In the genomic region with DNA sequence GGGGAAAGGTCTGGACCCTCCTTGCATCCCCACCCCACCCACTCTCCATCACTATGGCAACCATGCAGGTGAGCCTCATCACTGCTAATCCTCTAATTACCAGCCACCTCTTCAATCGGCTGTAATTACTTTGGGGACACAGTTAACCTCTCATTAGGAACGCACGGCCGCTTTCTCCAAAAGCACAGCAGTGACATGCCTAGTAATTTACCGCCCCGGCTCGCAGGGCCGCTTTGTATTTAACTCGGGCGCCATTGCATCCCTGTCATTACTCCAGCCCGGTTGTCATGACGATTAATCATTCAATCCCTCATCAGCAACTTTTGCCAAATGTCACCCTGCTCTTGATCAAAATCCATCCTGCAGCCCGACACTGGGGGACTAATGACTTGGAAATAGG, we compare ENCODE assay signal across 33 cellular contexts. TPM values are rescaled to one million over a fixed set of nuclear protein-coding genes. Genes with fewer than 3 reads are reported as not detected.
A peak's percentile ranks its signal among the peaks of the same experiment; 100 is the strongest.
DNase-seq lines count a peak whose midpoint lies in the region; ATAC-seq, FAIRE-seq and TF ChIP-seq lines count a peak whose summit lies in the region.
"Had no signal": no experiment of that assay in that cellular context is flagged by ENCODE, and none has a peak within 500 bp of the region (broad histone marks: within the 10 kb centered on the region; RNA-seq: fewer than 3 reads in every experiment).

No MANE protein-coding gene starts in this region.

- H3K9ac ChIP-seq in K562 (ENCODE audit: insufficient read depth in 1 of 2, low read depth in 2 of 2, low read length in 2 of 2), result no peak overlapping the region

- no peaks in the 10 kb centered on the region for H3K9me1 ChIP-seq in K562 (ENCODE audit: control insufficient read depth, insufficient read depth, low read length)

- no peak for TF ChIP-seq EP300 in K562 (IDR thresholded peaks at IDR 0.05; ENCODE audit: low read length)

- 0 out of 2 replicates have a peak, but pooled peaks cover 8% of the 10 kb centered on the region for H4K20me1 ChIP-seq in K562 (replicated peaks; ENCODE audit: control insufficient read depth, insufficient read depth, low read length)

- H3K27me3 ChIP-seq in K562 (ENCODE audit: control insufficient read depth in 2 of 2, insufficient read depth in 2 of 2, low read length in 2 of 2) (peaks cover 11 to 58% of the 10 kb centered on the region in 2 experiments), left ventricle myocardium inferior (ENCODE audit: low read depth) (peaks cover 13% of the 10 kb centered on the region)
- H3K27me3 ChIP-seq: BE2C, breast epithelium, ovary, Peyer's patch, SJSA1, vagina had no signal

- 2% methylated on average over 13 of the region's 13 CpGs for WGBS in K562 (ENCODE audit: insufficient coverage, low coverage, missing lambda C conversion rate)

- POLR2A ChIA-PET in K562 (lab: Yijun Ruan, JAX), result interaction anchor here (0.9 to 1.3 kb wide), 2 partner anchors 7 to 152 kb away, joined by 5 read pairs; no protein-coding TSS in a partner anchor

- BruUV-seq in K562 (replicated peaks; lab: Mats Ljungman, UMichigan), result no TSS peak

- no peak for TF ChIP-seq RAD21 in K562 (CRISPR knock-in tag; conservative IDR thresholded peaks at IDR 0.05 in 1 of 2, IDR thresholded peaks at IDR 0.05 in 1 of 2)

- in situ Hi-C loops in K562 (cut with MboI), result no loop called here

- H3K27ac ChIP-seq in 22Rv1 (peak overlapping the region; percentile 91), K562 (ENCODE audit: extremely low read depth, low read depth, low read length) (no peak overlapping the region), left ventricle myocardium inferior (replicated peaks) (no peak overlapping the region)
- H3K27ac ChIP-seq: breast epithelium, coronary artery, foreskin keratinocyte, left lung, ovary, Peyer's patch, SJSA1, thoracic aorta, vagina had no signal

- H3K36me3 ChIP-seq in K562 (ENCODE audit: control insufficient read depth, insufficient read depth, low read length), result no peaks in the 10 kb centered on the region
- H3K36me3 ChIP-seq in left ventricle myocardium inferior, result no peaks in the 10 kb centered on the region
- H3K36me3 ChIP-seq: BE2C, breast epithelium, left lung, ovary, Peyer's patch, SJSA1, thoracic aorta, vagina had no signal

- no peak overlapping the region for H2AFZ ChIP-seq in K562 (ENCODE audit: low read depth, low read length)

- TF ChIP-seq POLR2A in K562 (conservative IDR thresholded peaks at IDR 0.05), result no peak

- no peaks in the 10 kb centered on the region for H3K9me3 ChIP-seq in K562 (replicated peaks; ENCODE audit: control insufficient read depth, insufficient read depth, low read depth, low read length)
- peaks cover under 1% of the 10 kb centered on the region for H3K9me3 ChIP-seq in left ventricle myocardium inferior (replicated peaks)
- H3K9me3 ChIP-seq: BE2C, breast epithelium, left lung, ovary, Peyer's patch, SJSA1, thoracic aorta, vagina had no signal

- no peaks in the 10 kb centered on the region for H3K79me2 ChIP-seq in K562 (ENCODE audit: control insufficient read depth, insufficient read depth, low read length)

- intact Hi-C loops in K562 (cut with micrococcal nuclease) (no loop called here), left ventricle myocardium inferior (cut with micrococcal nuclease) (no loop called here)

- no peak for ATAC-seq in K562
- ATAC-seq: activated CD8-positive, alpha-beta T cell treated with anti-CD3 and anti-CD28 coated beads, Interleukin-2, amount 10 ng/mL, durations not matched to agents 7 days and 5 days; esophagus mucosa; foreskin keratinocyte; GM12878; left lung; naive thymus-derived CD4-positive, alpha-beta T cell; right cardiac atrium; T-cell had no signal

- FAIRE-seq in K562 (lab: Jason Lieb, UNC) (no peak), RCC 7860 (lab: Jason Lieb, UNC) (no peak)
- FAIRE-seq: GM12878, H54 had no signal

- CTCF ChIA-PET in K562 (lab: Yijun Ruan, JAX; ENCODE audit: low intra/inter-chr PET ratio), result no interaction called here

- no peak for TF ChIP-seq CTCF in 22Rv1 (IDR thresholded peaks at IDR 0.05)
- TF ChIP-seq CTCF in K562 (IDR thresholded peaks at IDR 0.05 in 2 of 3, conservative IDR thresholded peaks at IDR 0.05 in 1 of 3; ENCODE audit: insufficient read depth in 2 of 3, low read depth in 1 of 3, low read length in 3 of 3), result no peak
- no peak for TF ChIP-seq CTCF in left ventricle myocardium inferior (IDR thresholded peaks at IDR 0.05; ENCODE audit: borderline replicate concordance)

- DNase-seq in NCI-H1105 treated with DMSO at 0.1 percent for 48 hours (lab: John Stamatoyannopoulos, UW), result peak; percentile 98
- DNase-seq in NCI-H2227 (lab: John Stamatoyannopoulos, UW; ENCODE audit: unreplicated experiment), result peak; percentile 87
- DNase-seq in K562 (ENCODE audit: extremely low read depth in 1 of 4, low spot score in 3 of 4), result no peak
- DNase-seq in stimulated activated CD4-positive, alpha-beta T cell treated with anti-CD3 and anti-CD28 coated beads, Interleukin-4, amount 100 ng/mL, for 4 hours, result no peak
- DNase-seq in left ventricle myocardium inferior, result no peak
- DNase-seq in activated effector memory CD4-positive, alpha-beta T cell treated with anti-CD3 and anti-CD28 coated beads, Interleukin-2, amount 50 U/mL, for 16 hours, result no peak
- DNase-seq in RCC 7860 (ENCODE audit: low spot score), result no peak
- DNase-seq: activated CD4-positive, CD25-positive, alpha-beta regulatory T cell treated with anti-CD3 and anti-CD28 coated beads, Interleukin-2, amount 50 U/mL, for 72 hours; activated CD8-positive, alpha-beta T cell treated with anti-CD3 and anti-CD28 coated beads, Interleukin-2, amount 10 ng/mL, durations not matched to agents 7 days and 5 days; activated naive CD4-positive, alpha-beta T cell; activated T-cell treated with anti-CD3 and anti-CD28 coated beads for 4 hours; BE2C; foreskin keratinocyte; Kasumi-1; left lung; MV-4-11; naive thymus-derived CD4-positive, alpha-beta T cell; NCI-H226; ovary; Peyer's patch; right cardiac atrium; stimulated activated CD4-positive, alpha-beta T cell treated with anti-CD3 and anti-CD28 coated beads, Interleukin-12 subunit alpha, Interleukin-12 subunit beta, amount 100 ng/mL, for 4 hours; stimulated activated naive CD4-positive, alpha-beta T cell treated with Interleukin-2 at 50 U/mL for 16 hours; T-cell had no signal

- H3K4me3 ChIP-seq in K562 (no peak overlapping the region), left ventricle myocardium inferior (no peak overlapping the region)
- H3K4me3 ChIP-seq: breast epithelium, coronary artery, GM12878, left lung, ovary, Peyer's patch, SJSA1, thoracic aorta, vagina had no signal

- H3K4me1 ChIP-seq in K562 (replicated peaks in 1 of 2; ENCODE audit: control insufficient read depth in 2 of 2, insufficient read depth in 2 of 2, low read length in 2 of 2), result no peaks in the 10 kb centered on the region
- H3K4me1 ChIP-seq in left ventricle myocardium inferior, result no peaks in the 10 kb centered on the region
- H3K4me1 ChIP-seq: breast epithelium, foreskin keratinocyte, left lung, SJSA1, vagina had no signal

- no peak overlapping the region for H3K4me2 ChIP-seq in K562 (ENCODE audit: insufficient read depth, low read length)

TF ChIP-seq in K562, 482 proteins besides CTCF, POLR2A, EP300 and RAD21:
- TF ChIP-seq MEIS2 (IDR thresholded peaks at IDR 0.05; ENCODE audit: partially characterized antibody) (peak; percentile 4), HOXB6 (CRISPR knock-in tag; IDR thresholded peaks at IDR 0.05; ENCODE audit: borderline replicate concordance) (no peak), RFX1 (IDR thresholded peaks at IDR 0.05) (peak; percentile 57)
- TF ChIP-seq, protein P1, sequence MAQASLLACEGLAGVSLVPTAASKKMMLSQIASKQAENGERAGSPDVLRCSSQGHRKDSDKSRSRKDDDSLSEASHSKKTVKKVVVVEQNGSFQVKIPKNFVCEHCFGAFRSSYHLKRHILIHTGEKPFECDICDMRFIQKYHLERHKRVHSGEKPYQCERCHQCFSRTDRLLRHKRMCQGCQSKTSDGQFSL (CRISPR knock-in tag; IDR thresholded peaks at IDR 0.05), result no peak
- TF ChIP-seq, protein P1 (tag; IDR thresholded peaks at IDR 0.05), result no peak

RNA-seq across cellular contexts. Expression of a gene that starts 36.3 kb away (rescaled TPM):
- total RNA-seq in K562 (2011; cell fraction: chromatin; rRNA removed; ENCODE audit: low replicate concordance), result 0.21 TPM in 1 of 2 replicates, not detected in the other
- 0.33 and 0.39 TPM in 2 replicates for total RNA-seq in K562 (2011; cell fraction: nucleolus; rRNA removed)
- total RNA-seq in K562 (2011; cell fraction: nucleoplasm; rRNA removed), result not detected in 2 replicates
- 0.14 and 0.49 TPM in 2 replicates for total RNA-seq in K562 (2014; rRNA removed)
- total RNA-seq in K562 (2014; rRNA removed; fragmentation: Illumina TruSeq; extraction: Trizol), result 0.06 and 0.07 TPM in 2 replicates
- 0.26 and 0.36 TPM in 2 replicates for total RNA-seq in K562 (2015; rRNA removed; fragmentation: Illumina TruSeq; extraction: Trizol)
- total RNA-seq in K562 (2021), result 0.29 and 0.83 TPM in 2 replicates
- 0.04 and 0.05 TPM in 2 replicates for polyA plus RNA-seq in K562 (2011; rRNA removed)
- 0.10 and 0.46 TPM in 2 replicates for polyA plus RNA-seq in K562 (2011; cell fraction: cytosol; rRNA removed)
- 0.06 and 0.18 TPM in 2 replicates for polyA plus RNA-seq in K562 (2011; cell fraction: nucleus; rRNA removed)
- polyA plus RNA-seq in K562 (2012), result 0.35 and 0.40 TPM in 2 replicates
- 0.10 and 0.18 TPM in 2 replicates for polyA plus RNA-seq in K562 (2014; fragmentation: Illumina TruSeq; extraction: Trizol)
- polyA plus RNA-seq in K562 (2014; fragmentation: Nextera tagmentation; extraction: Ambion mirVana), result under 1 TPM in 1 of 2 experiments, not detected in 1; 0.03 TPM
- 0.11 and 0.36 TPM in 2 replicates for polyA plus RNA-seq in K562 (2014; rRNA removed)
- polyA minus RNA-seq in K562 (2011; rRNA and poly(A)+ RNA removed), result 0.06 TPM in 1 of 2 replicates, not detected in the other
- polyA minus RNA-seq in K562 (2011; cell fraction: cytosol; rRNA and poly(A)+ RNA removed), result 0.29 TPM in 1 of 2 replicates, not detected in the other
- 0.40 and 0.56 TPM in 2 replicates for polyA minus RNA-seq in K562 (2011; cell fraction: nucleus; rRNA and poly(A)+ RNA removed)
- 20.0 TPM for total RNA-seq in left ventricle myocardium inferior

Comparison
In these comparisons a context has a peak if more than half of its experiments do, and no peak if none do; other contexts are left out.
1. DNase-seq: peak in NCI-H1105 treated with DMSO at 0.1 percent for 48 hours (single experiment) and NCI-H2227 (single experiment); none in K562 (0 of 4), stimulated activated CD4-positive, alpha-beta T cell treated with anti-CD3 and anti-CD28 coated beads, Interleukin-4, amount 100 ng/mL, for 4 hours (0 of 2), left ventricle myocardium inferior (single experiment), activated effector memory CD4-positive, alpha-beta T cell treated with anti-CD3 and anti-CD28 coated beads, Interleukin-2, amount 50 U/mL, for 16 hours (single experiment) and RCC 7860 (single experiment).
2. RNA of a gene that starts 36.3 kb away (total RNA-seq): 20.0 TPM in left ventricle myocardium inferior (single experiment); 0.06 to 0.83 TPM in K562; every median in the first group is over 10 times any median in the second.